Comparison of ENCODE assay signal across 8 cellular contexts in the genomic region with DNA sequence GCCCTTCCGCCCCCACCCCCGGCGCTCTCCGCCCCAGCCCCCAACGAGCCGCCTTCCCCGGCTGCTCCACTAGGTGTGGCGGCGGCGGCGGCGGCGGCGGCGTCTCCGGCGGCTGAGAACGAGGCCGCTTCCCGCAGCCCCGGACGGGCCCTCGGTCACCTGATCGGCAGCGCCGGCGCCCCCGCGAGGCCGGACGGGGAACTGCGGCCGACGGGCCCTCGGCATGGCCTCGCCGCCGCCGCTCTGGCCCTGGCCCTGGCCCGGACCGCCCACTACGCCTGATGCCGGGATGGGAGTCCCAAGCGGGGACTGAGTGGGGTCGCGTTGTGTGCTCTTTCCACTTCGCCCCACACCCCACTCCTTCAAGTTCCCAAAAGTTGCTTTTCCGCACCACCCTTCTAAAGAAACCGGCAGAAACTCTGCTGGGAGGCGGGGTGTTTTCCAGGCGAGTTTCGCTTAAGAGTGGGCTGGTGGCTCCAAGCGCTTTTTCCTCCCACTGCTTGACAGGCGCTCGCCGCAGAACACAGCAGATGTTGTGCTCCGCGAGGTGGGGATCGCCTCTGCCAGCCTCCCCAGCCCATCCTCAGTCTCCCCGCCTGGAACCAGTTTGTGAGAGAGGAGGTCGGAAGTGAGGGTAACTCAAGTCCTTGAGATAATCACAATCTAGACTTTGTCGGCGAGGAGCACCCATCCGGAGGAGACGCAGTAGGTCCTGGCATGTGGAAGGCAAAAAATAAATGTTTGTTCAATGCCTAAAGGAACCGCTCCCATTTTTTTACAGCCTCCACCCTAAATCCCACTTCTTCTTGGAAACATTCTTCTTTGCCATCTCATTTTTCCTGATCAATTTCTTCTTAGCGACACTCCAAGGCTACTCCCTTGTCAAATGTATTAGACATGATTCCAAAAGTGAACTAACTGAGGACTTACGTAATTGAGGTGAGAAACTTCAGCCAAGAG. TPM values are rescaled to one million over a fixed set of nuclear protein-coding genes. Genes with fewer than 3 reads are reported as not detected.
DNase-seq lines count a peak whose midpoint lies in the region; ATAC-seq lines count a peak whose summit lies in the region.

A gene with protein sequence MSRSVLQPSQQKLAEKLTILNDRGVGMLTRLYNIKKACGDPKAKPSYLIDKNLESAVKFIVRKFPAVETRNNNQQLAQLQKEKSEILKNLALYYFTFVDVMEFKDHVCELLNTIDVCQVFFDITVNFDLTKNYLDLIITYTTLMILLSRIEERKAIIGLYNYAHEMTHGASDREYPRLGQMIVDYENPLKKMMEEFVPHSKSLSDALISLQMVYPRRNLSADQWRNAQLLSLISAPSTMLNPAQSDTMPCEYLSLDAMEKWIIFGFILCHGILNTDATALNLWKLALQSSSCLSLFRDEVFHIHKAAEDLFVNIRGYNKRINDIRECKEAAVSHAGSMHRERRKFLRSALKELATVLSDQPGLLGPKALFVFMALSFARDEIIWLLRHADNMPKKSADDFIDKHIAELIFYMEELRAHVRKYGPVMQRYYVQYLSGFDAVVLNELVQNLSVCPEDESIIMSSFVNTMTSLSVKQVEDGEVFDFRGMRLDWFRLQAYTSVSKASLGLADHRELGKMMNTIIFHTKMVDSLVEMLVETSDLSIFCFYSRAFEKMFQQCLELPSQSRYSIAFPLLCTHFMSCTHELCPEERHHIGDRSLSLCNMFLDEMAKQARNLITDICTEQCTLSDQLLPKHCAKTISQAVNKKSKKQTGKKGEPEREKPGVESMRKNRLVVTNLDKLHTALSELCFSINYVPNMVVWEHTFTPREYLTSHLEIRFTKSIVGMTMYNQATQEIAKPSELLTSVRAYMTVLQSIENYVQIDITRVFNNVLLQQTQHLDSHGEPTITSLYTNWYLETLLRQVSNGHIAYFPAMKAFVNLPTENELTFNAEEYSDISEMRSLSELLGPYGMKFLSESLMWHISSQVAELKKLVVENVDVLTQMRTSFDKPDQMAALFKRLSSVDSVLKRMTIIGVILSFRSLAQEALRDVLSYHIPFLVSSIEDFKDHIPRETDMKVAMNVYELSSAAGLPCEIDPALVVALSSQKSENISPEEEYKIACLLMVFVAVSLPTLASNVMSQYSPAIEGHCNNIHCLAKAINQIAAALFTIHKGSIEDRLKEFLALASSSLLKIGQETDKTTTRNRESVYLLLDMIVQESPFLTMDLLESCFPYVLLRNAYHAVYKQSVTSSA (minus strand): TSS at position 117 of the 960 bp plus-strand sequence. CDS start 358 bp downstream, outside the sequence.

- peak within 1 kb of the TSS; percentile 75 for H3K4me3 Mint-ChIP-seq in activated CD4-positive, alpha-beta T cell treated with anti-CD3 and anti-CD28 coated beads, Interleukin-2, amount 10 ng/mL, durations not matched to agents 7 days and 5 days

- H3K9me3 Mint-ChIP-seq in activated CD4-positive, alpha-beta T cell treated with anti-CD3 and anti-CD28 coated beads, Interleukin-2, amount 10 ng/mL, durations not matched to agents 7 days and 5 days = no peaks in the 10 kb centered on the region

- H3K4me1 Mint-ChIP-seq in activated CD4-positive, alpha-beta T cell treated with anti-CD3 and anti-CD28 coated beads, Interleukin-2, amount 10 ng/mL, durations not matched to agents 7 days and 5 days = peaks cover 28% of the 10 kb centered on the region

- H3K27ac Mint-ChIP-seq in activated CD4-positive, alpha-beta T cell treated with anti-CD3 and anti-CD28 coated beads, Interleukin-2, amount 10 ng/mL, durations not matched to agents 7 days and 5 days = peak within 1 kb of the TSS; percentile 64

- DNase-seq in NCI-H187 (lab: John Stamatoyannopoulos, UW) (peak; percentile 52 to 62), NCI-H187 treated with DMSO at 0.1 percent for 48 hours (lab: John Stamatoyannopoulos, UW) (no peak), NCI-H2227 treated with DMSO at 0.1 percent for 48 hours (lab: John Stamatoyannopoulos, UW) (peak; percentile 88), cortex of kidney (lab: John Stamatoyannopoulos, UW) (peak; percentile 68), kidney tubule cell (ENCODE audit: low spot score) (peak; percentile 90)
- peak; percentile 73 for DNase-seq in activated CD4-positive, alpha-beta T cell treated with anti-CD3 and anti-CD28 coated beads, Interleukin-2, amount 10 ng/mL, durations not matched to agents 7 days and 5 days
- DNase-seq in stimulated activated CD4-positive, alpha-beta T cell treated with anti-CD3 and anti-CD28 coated beads, Interleukin-15, amount 100 ng/mL, for 48 hours (ENCODE audit: low read depth in 2 of 2) = peak; percentile 71 to 85

- H3K36me3 Mint-ChIP-seq in activated CD4-positive, alpha-beta T cell treated with anti-CD3 and anti-CD28 coated beads, Interleukin-2, amount 10 ng/mL, durations not matched to agents 7 days and 5 days (ENCODE audit: low read depth) = no peaks in the 10 kb centered on the region

- CTCF ChIA-PET in activated CD4-positive, alpha-beta T cell treated with anti-CD3 and anti-CD28 coated beads, Interleukin-2, amount 10 ng/mL, durations not matched to agents 7 days and 5 days (lab: Charles Lee) = no interaction called here

- peak; percentile 79 for ATAC-seq in HG02973 (IDR thresholded peaks at IDR 0.05; ENCODE audit: unreplicated experiment)

- H3K27me3 Mint-ChIP-seq in activated CD4-positive, alpha-beta T cell treated with anti-CD3 and anti-CD28 coated beads, Interleukin-2, amount 10 ng/mL, durations not matched to agents 7 days and 5 days = peaks cover 73% of the 10 kb centered on the region

- POLR2A ChIA-PET in activated CD4-positive, alpha-beta T cell treated with anti-CD3 and anti-CD28 coated beads, Interleukin-2, amount 10 ng/mL, durations not matched to agents 7 days and 5 days (lab: Charles Lee) = no interaction called here

RNA-seq across cellular contexts. Expression of the gene that starts here (rescaled TPM):
- total RNA-seq in activated CD4-positive, alpha-beta T cell treated with anti-CD3 and anti-CD28 coated beads, Interleukin-2, amount 10 ng/mL, durations not matched to agents 7 days and 5 days = under 1 TPM; 0.87 to 0.92 TPM

Comparison
In these comparisons a context has a peak if more than half of its experiments do, and no peak if none do; other contexts are left out.
1. Peak in DNase-seq in activated CD4-positive, alpha-beta T cell treated with anti-CD3 and anti-CD28 coated beads, Interleukin-2, amount 10 ng/mL, durations not matched to agents 7 days and 5 days; RNA of the gene not detected or under 1 TPM.